Comparison of ENCODE assay signal across 17 cellular contexts in genomic region chr17:64180089-64180488, GRCh38. TPM values are rescaled to one million over a fixed set of nuclear protein-coding genes. Genes with fewer than 3 reads are reported as not detected.
DNase-seq lines count a peak whose midpoint lies in the region; ATAC-seq and TF ChIP-seq lines count a peak whose summit lies in the region.
"Had no signal": no experiment of that assay in that cellular context is flagged by ENCODE, and none has a peak within 500 bp of the region (broad histone marks: within the 10 kb centered on the region; RNA-seq: fewer than 3 reads in every experiment).

No MANE protein-coding gene starts in this region.

- TF ChIP-seq CTCF in BJ (IDR thresholded peaks at IDR 0.05; ENCODE audit: insufficient read depth, low read depth, low read length) (peak; percentile 43), fibroblast of pulmonary artery (IDR thresholded peaks at IDR 0.05; ENCODE audit: low read length, missing control alignments) (peak; percentile 48)

- POLR2A ChIA-PET in BJ (lab: Charles Lee), result no interaction called here

- H3K36me3 ChIP-seq in BJ (ENCODE audit: control insufficient read depth, insufficient read depth, low read length) (no peaks in the 10 kb centered on the region), rectal smooth muscle tissue (ENCODE audit: control insufficient read depth, insufficient read depth, low read length) (peaks cover 4% of the 10 kb centered on the region)

- H3K4me3 ChIP-seq in BJ (ENCODE audit: low read depth, low read length), result no peak overlapping the region
- no peak overlapping the region for H3K4me3 ChIP-seq in fibroblast of pulmonary artery (replicated peaks; ENCODE audit: low read depth, low read length)
- H3K4me3 ChIP-seq in rectal smooth muscle tissue (ENCODE audit: low read length), result no peak overlapping the region
- H3K4me3 ChIP-seq: esophagus squamous epithelium, Peyer's patch had no signal

- DNase-seq in BJ (ENCODE audit: low read depth), result no peak
- DNase-seq in NOMO-1 (lab: John Stamatoyannopoulos, UW; ENCODE audit: unreplicated experiment in 2 of 2), result peak; percentile 81 to 98
- DNase-seq in fibroblast of pulmonary artery (ENCODE audit: low read depth), result peak; percentile 90
- DNase-seq in NCI-H187 treated with DMSO at 0.1 percent for 48 hours (lab: John Stamatoyannopoulos, UW), result no peak
- DNase-seq: activated CD4-positive, alpha-beta memory T cell treated with anti-CD3 and anti-CD28 coated beads for 36 hours; caudate nucleus; DND-41; esophagus squamous epithelium; NCI-H1048; NCI-H345; Peyer's patch; stimulated activated CD4-positive, alpha-beta T cell treated with anti-CD3 and anti-CD28 coated beads, Interleukin-15, amount 100 ng/mL, for 24 hours; stimulated activated CD8-positive, alpha-beta memory T cell treated with anti-CD3 and anti-CD28 coated beads, Interleukin-4, amount 100 ng/mL, for 48 hours had no signal

- H3K4me1 ChIP-seq in rectal smooth muscle tissue (ENCODE audit: control insufficient read depth, insufficient read depth, low read length), result peaks cover 3% of the 10 kb centered on the region

- CTCF ChIA-PET in BJ (lab: Yijun Ruan, JAX), result interaction anchor here (0.8 to 2.9 kb wide), 7 partner anchors 23 to 151 kb away, joined by 3 to 11 read pairs (median 4); no protein-coding TSS in a partner anchor

- H3K27me3 ChIP-seq in BJ (ENCODE audit: control insufficient read depth, insufficient read depth, low read length), result no peaks in the 10 kb centered on the region
- H3K27me3 ChIP-seq in rectal smooth muscle tissue (ENCODE audit: control insufficient read depth, insufficient read depth, low read length), result no peaks in the 10 kb centered on the region
- H3K27me3 ChIP-seq: esophagus squamous epithelium, Peyer's patch had no signal

- H3K9ac ChIP-seq in rectal smooth muscle tissue (ENCODE audit: low read length), result no peak overlapping the region

- peak overlapping the region; percentile 51 for H3K27ac ChIP-seq in rectal smooth muscle tissue (ENCODE audit: low read depth, low read length)
- H3K27ac ChIP-seq: Peyer's patch had no signal

- no peak for ATAC-seq in HG03097 (IDR thresholded peaks at IDR 0.05; ENCODE audit: low FRiP score, unreplicated experiment)
- ATAC-seq in GM21360 (IDR thresholded peaks at IDR 0.05; ENCODE audit: unreplicated experiment), result no peak
- no peak for ATAC-seq in GM21528 (IDR thresholded peaks at IDR 0.05; ENCODE audit: low FRiP score, unreplicated experiment)

RNA-seq across cellular contexts. Expression of gene ERN1, which starts 50.1 kb away (rescaled TPM):
- 8.5 and 8.6 TPM in 2 replicates for polyA plus RNA-seq in BJ (2011; rRNA removed)
- polyA minus RNA-seq in BJ (2011; rRNA and poly(A)+ RNA removed), result 10.5 and 14.9 TPM in 2 replicates

Comparison
In these comparisons a context has a peak if more than half of its experiments do, and no peak if none do; other contexts are left out.
1. DNase-seq: peak in NOMO-1 (2 of 2) and fibroblast of pulmonary artery (single experiment); none in BJ (single experiment) and NCI-H187 treated with DMSO at 0.1 percent for 48 hours (single experiment).